Comparison of ENCODE assay signal across 14 cellular contexts in genomic region chr13:99256709-99257108, GRCh38. TPM values are rescaled to one million over a fixed set of nuclear protein-coding genes. Genes with fewer than 3 reads are reported as not detected.
DNase-seq lines count a peak whose midpoint lies in the region; ATAC-seq and TF ChIP-seq lines count a peak whose summit lies in the region.
"Had no signal": no experiment of that assay in that cellular context is flagged by ENCODE, and none has a peak within 500 bp of the region (broad histone marks: within the 10 kb centered on the region; RNA-seq: fewer than 3 reads in every experiment).

No MANE protein-coding gene starts in this region.

- intact Hi-C loops in heart left ventricle (cut with DNase I) (no loop called here), testis (cut with DNase I; ENCODE audit: low total_unique reads) (no loop called here)

- DNase-seq in heart left ventricle (no peak), right atrium auricular region (ENCODE audit: low spot score) (no peak), SIG-M5 treated with dmso at 0.1 percent for 504 hours (lab: John Stamatoyannopoulos, UW; ENCODE audit: unreplicated experiment) (peak; percentile 94), erythroblast (lab: John Stamatoyannopoulos, UW) (peak; percentile 7 to 47), NCI-H1436 (lab: John Stamatoyannopoulos, UW) (no peak), testis (no peak)
- no peak for DNase-seq in stimulated activated naive CD8-positive, alpha-beta T cell treated with anti-CD3 and anti-CD28 coated beads, Interleukin-15, Interleukin-2, amounts not matched to agents 100 U/mL and 50 U/mL, for 24 hours
- DNase-seq: activated CD4-positive, alpha-beta T cell treated with anti-CD3 and anti-CD28 coated beads, Interleukin-2, amount 50 U/mL, for 4 hours; HCEC 1CT; NCI-H146; stimulated activated CD4-positive, alpha-beta T cell treated with anti-CD3 and anti-CD28 coated beads, Interleukin-2, amount 100 ng/mL, for 24 hours had no signal

- H3K27ac ChIP-seq in heart left ventricle, result peak overlapping the region in 6 of 12 donors; percentile 11 to 76 (median 32)
- no peak overlapping the region for H3K27ac ChIP-seq in right atrium auricular region
- no peak overlapping the region for H3K27ac ChIP-seq in testis

- H3K9me3 ChIP-seq in heart left ventricle, result no peaks in the 10 kb centered on the region
- no peaks in the 10 kb centered on the region for H3K9me3 ChIP-seq in right atrium auricular region
- no peaks in the 10 kb centered on the region for H3K9me3 ChIP-seq in testis
- H3K9me3 ChIP-seq: thoracic aorta had no signal

- peak overlapping the region in 1 of 12 donors; percentile 49 for H3K4me3 ChIP-seq in heart left ventricle
- no peak overlapping the region for H3K4me3 ChIP-seq in right atrium auricular region
- H3K4me3 ChIP-seq in testis, result no peak overlapping the region
- H3K4me3 ChIP-seq: thoracic aorta had no signal

- TF ChIP-seq CTCF in heart left ventricle (IDR thresholded peaks at IDR 0.05) (no peak), right atrium auricular region (IDR thresholded peaks at IDR 0.05) (no peak), testis (IDR thresholded peaks at IDR 0.05) (no peak)

- 67 to 70% (median 68%) methylated on average over 3 of the region's 3 CpGs for WGBS in heart left ventricle, 4 donors
- WGBS in testis, 2 donors, result 85 to 90% methylated on average over 3 of the region's 3 CpGs

- peaks cover 0 to 31% (median 10%) of the 10 kb centered on the region in 9 donors for H3K36me3 ChIP-seq in heart left ventricle
- H3K36me3 ChIP-seq in right atrium auricular region, result no peaks in the 10 kb centered on the region
- H3K36me3 ChIP-seq in testis (ENCODE audit: low read depth, missing control alignments), result no peaks in the 10 kb centered on the region
- H3K36me3 ChIP-seq: thoracic aorta had no signal

- H3K4me1 ChIP-seq in heart left ventricle (peaks cover 0 to 54% (median 4%) of the 10 kb centered on the region in 12 donors), right atrium auricular region (no peaks in the 10 kb centered on the region), testis (peaks cover 8% of the 10 kb centered on the region)

- ATAC-seq in heart left ventricle, result peak in 3 of 4 donors; percentile 64 to 75 (median 66)
- ATAC-seq in stimulated activated naive CD8-positive, alpha-beta T cell treated with anti-CD3 and anti-CD28 coated beads, Interleukin-15, Interleukin-2, amounts not matched to agents 100 U/mL and 50 U/mL, for 24 hours, result peak; percentile 62
- no peak for ATAC-seq in HG03196 (IDR thresholded peaks at IDR 0.05; ENCODE audit: unreplicated experiment)

- TF ChIP-seq POLR2A in heart left ventricle (IDR thresholded peaks at IDR 0.05), result no peak
- no peak for TF ChIP-seq POLR2A in erythroblast (IDR thresholded peaks at IDR 0.05; ENCODE audit: low read length)
- no peak for TF ChIP-seq POLR2A in testis (IDR thresholded peaks at IDR 0.05)

- H3K27me3 ChIP-seq in heart left ventricle, result no peaks in the 10 kb centered on the region
- no peaks in the 10 kb centered on the region for H3K27me3 ChIP-seq in right atrium auricular region
- no peaks in the 10 kb centered on the region for H3K27me3 ChIP-seq in testis

RNA-seq across cellular contexts. Expression of gene GPR18, which starts 1.5 kb away (rescaled TPM):
- 1 to 10 TPM in 1 of 9 donors, under 1 TPM in 1, not detected in 7; 0.34 to 1.1 TPM for total RNA-seq in heart left ventricle
- polyA plus RNA-seq in heart left ventricle, result under 1 TPM in 1 of 2 donors, not detected in 1; 0.04 TPM
- total RNA-seq in right atrium auricular region, result under 1 TPM in 1 of 2 donors, not detected in 1; 0.28 TPM
- 10 to 100 TPM in 1 of 2 donors, 1 to 10 TPM in 1; 8.5 to 16.6 TPM for total RNA-seq in testis
- 18.0 TPM for polyA plus RNA-seq in testis (ENCODE audit: insufficient read depth, low read depth, low replicate concordance)
- total RNA-seq: RPMI7951, thoracic aorta had no signal

RNA-seq across cellular contexts. Expression of gene GPR183, which starts 50.5 kb away (rescaled TPM):
- total RNA-seq in heart left ventricle (1 to 10 TPM in 7 of 9 donors, under 1 TPM in 2; 0.69 to 7.6 (median 1.5) TPM), right atrium auricular region (10 to 100 TPM in 1 of 2 donors, 1 to 10 TPM in 1; 7.6 to 13.3 TPM), testis (1 to 10 TPM in 1 of 2 donors, under 1 TPM in 1; 0.39 to 6.9 TPM)
- polyA plus RNA-seq in heart left ventricle (1 to 10 TPM in 1 of 2 donors, under 1 TPM in 1; 0.72 to 2.7 TPM), testis (ENCODE audit: insufficient read depth, low read depth, low replicate concordance) (2.3 TPM)

RNA-seq across cellular contexts. Expression of gene UBAC2, which starts 56.1 kb away (rescaled TPM):
- total RNA-seq in heart left ventricle (10 to 100 TPM; 32.6 to 55.5 (median 48.5) TPM), right atrium auricular region (10 to 100 TPM; 47.5 to 50.7 TPM), testis (10 to 100 TPM; 85.5 to 93.0 TPM)
- polyA plus RNA-seq in heart left ventricle (10 to 100 TPM; 38.8 to 66.9 TPM), testis (ENCODE audit: insufficient read depth, low read depth, low replicate concordance) (147 TPM)

Comparison
In these comparisons a context has a peak if more than half of its experiments do, and no peak if none do; other contexts are left out.
1. DNase-seq: peak in SIG-M5 treated with dmso at 0.1 percent for 504 hours (single experiment) and erythroblast (2 of 2); none in heart left ventricle (0 of 5), right atrium auricular region (single experiment), stimulated activated naive CD8-positive, alpha-beta T cell treated with anti-CD3 and anti-CD28 coated beads, Interleukin-15, Interleukin-2, amounts not matched to agents 100 U/mL and 50 U/mL, for 24 hours (single experiment), NCI-H1436 (single experiment) and testis (single experiment).
2. RNA of gene GPR18, which starts 1.5 kb away (total RNA-seq): 8.5 to 16.6 TPM in testis; 0.28 TPM in right atrium auricular region and 0.34 to 1.1 TPM in heart left ventricle; every median in the first group is over 4 times any median in the second.